In the genomic region with DNA sequence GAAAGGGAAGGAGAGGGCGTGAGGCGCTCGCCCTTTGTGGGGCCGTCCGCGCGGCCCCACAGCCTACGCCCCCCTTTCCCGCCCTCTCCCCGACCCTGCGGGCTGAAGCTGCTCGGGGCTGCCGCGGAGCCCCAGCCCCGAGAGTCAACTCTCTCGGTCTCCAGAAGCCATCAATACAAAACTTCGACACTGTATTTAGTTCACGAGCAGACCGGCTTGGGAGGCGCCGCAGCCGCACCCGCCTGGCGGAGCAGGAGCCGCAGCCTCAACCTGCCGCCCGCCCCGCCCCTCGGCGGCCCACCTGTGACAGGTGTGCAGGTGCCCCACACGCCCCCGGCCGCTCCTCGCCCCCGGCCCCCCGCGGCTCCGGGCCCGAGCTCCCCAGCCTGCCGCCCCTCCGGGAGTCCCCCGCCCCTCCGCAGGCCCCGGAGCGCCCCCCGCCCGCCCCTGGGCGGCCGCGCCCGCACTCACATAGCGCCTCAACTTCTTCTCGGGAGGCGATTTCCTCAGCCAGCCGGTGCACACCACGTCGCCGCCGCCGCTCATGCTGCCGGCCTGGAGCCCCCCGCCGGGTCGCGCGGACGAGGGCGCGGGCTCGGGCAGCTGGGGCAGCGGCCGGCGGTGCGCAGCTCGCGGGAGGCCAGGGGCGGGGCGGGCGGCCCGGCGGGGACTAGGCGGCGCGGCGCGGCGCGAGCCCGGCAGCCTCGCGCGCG, we compare ENCODE assay signal across 8 cellular contexts. TPM values are rescaled to one million over a fixed set of nuclear protein-coding genes. Genes with fewer than 3 reads are reported as not detected.
A peak's percentile ranks its signal among the peaks of the same experiment; 100 is the strongest.
DNase-seq lines count a peak whose midpoint lies in the region; ATAC-seq and TF ChIP-seq lines count a peak whose summit lies in the region.

A gene with protein sequence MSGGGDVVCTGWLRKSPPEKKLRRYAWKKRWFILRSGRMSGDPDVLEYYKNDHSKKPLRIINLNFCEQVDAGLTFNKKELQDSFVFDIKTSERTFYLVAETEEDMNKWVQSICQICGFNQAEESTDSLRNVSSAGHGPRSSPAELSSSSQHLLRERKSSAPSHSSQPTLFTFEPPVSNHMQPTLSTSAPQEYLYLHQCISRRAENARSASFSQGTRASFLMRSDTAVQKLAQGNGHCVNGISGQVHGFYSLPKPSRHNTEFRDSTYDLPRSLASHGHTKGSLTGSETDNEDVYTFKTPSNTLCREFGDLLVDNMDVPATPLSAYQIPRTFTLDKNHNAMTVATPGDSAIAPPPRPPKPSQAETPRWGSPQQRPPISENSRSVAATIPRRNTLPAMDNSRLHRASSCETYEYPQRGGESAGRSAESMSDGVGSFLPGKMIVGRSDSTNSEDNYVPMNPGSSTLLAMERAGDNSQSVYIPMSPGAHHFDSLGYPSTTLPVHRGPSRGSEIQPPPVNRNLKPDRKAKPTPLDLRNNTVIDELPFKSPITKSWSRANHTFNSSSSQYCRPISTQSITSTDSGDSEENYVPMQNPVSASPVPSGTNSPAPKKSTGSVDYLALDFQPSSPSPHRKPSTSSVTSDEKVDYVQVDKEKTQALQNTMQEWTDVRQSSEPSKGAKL (minus strand): TSS at position 646 of the 713 bp plus-strand sequence. CDS start 100 bp downstream, at position 546.

- H3K27me3 ChIP-seq in BJ (ENCODE audit: control insufficient read depth, insufficient read depth, low read length) (no peaks in the 10 kb centered on the region), cardiac muscle cell (no peaks in the 10 kb centered on the region)

- POLR2A ChIA-PET in BJ (lab: Charles Lee), result interaction anchor here (0.6 kb wide), 2 partner anchors 676 to 905 kb away, joined by 4 to 6 read pairs; no protein-coding TSS in a partner anchor

- CTCF ChIA-PET in BJ (lab: Yijun Ruan, JAX), result interaction anchor here (0.6 to 5.9 kb wide), 10 partner anchors 10 to 974 kb away, joined by 3 to 50 read pairs (median 4); a partner anchor contains a TSS

- H3K27ac ChIP-seq in KOPT-K1 (ENCODE audit: low read depth, low read length, poor library complexity, severe bottlenecking), result peak within 1 kb of the TSS; percentile 99
- H3K27ac ChIP-seq in cardiac muscle cell, result peak within 1 kb of the TSS; percentile 74

- H3K9me3 ChIP-seq in KOPT-K1 (ENCODE audit: insufficient read depth, low read length, poor library complexity, severe bottlenecking), result no peaks in the 10 kb centered on the region
- H3K9me3 ChIP-seq in cardiac muscle cell (ENCODE audit: low read depth), result no peaks in the 10 kb centered on the region

- H3K36me3 ChIP-seq in BJ (ENCODE audit: control insufficient read depth, insufficient read depth, low read length) (no peaks in the 10 kb centered on the region), KOPT-K1 (ENCODE audit: insufficient read depth, low read length) (no peaks in the 10 kb centered on the region), cardiac muscle cell (no peaks in the 10 kb centered on the region)

- peak; percentile 13 for ATAC-seq in GM21390 (IDR thresholded peaks at IDR 0.05; ENCODE audit: unreplicated experiment)
- no peak for ATAC-seq in HG03469 (IDR thresholded peaks at IDR 0.05; ENCODE audit: unreplicated experiment)

- H3K4me3 ChIP-seq in BJ (ENCODE audit: low read depth, low read length), result peak within 1 kb of the TSS; percentile 70
- H3K4me3 ChIP-seq in cardiac muscle cell, result peak within 1 kb of the TSS; percentile 68

- peaks cover 7% of the 10 kb centered on the region for H3K4me1 ChIP-seq in cardiac muscle cell (ENCODE audit: low read depth)

- intact Hi-C loops in posterior vena cava (cut with DNase I), result loop anchor here in 1 of 2 donors (5.0 kb wide), 1 partner anchor 185 kb away; no protein-coding TSS in a partner anchor

- no peak for TF ChIP-seq CTCF in BJ (IDR thresholded peaks at IDR 0.05; ENCODE audit: insufficient read depth, low read depth, low read length)
- TF ChIP-seq CTCF in cardiac muscle cell (IDR thresholded peaks at IDR 0.05; ENCODE audit: low read depth, low read length), result no peak

- DNase-seq in BJ (ENCODE audit: low read depth), result no peak
- DNase-seq in activated naive CD4-positive, alpha-beta T cell treated with anti-CD3 and anti-CD28 coated beads, Interleukin-2, amount 50 U/mL, for 16 hours, result peak; percentile 31
- no peak for DNase-seq in cardiac muscle cell (ENCODE audit: low read depth in 1 of 2, low spot score in 1 of 2)
- DNase-seq in posterior vena cava (ENCODE audit: low spot score), result no peak
- DNase-seq in NCI-H2029 (lab: John Stamatoyannopoulos, UW), result no peak

RNA-seq across cellular contexts. Expression of the gene that starts here (rescaled TPM):
- 8.4 and 12.2 TPM in 2 replicates for polyA plus RNA-seq in BJ (2011; rRNA removed)
- 12.1 and 13.9 TPM in 2 replicates for polyA minus RNA-seq in BJ (2011; rRNA and poly(A)+ RNA removed)
- 7.2 and 18.0 TPM in 2 replicates for total RNA-seq in cardiac muscle cell
- polyA plus RNA-seq in cardiac muscle cell, result 5.3 and 8.6 TPM in 2 replicates
- total RNA-seq in posterior vena cava, result 10 to 100 TPM; 45.1 to 89.7 TPM
